26 cellular contexts compared by ENCODE assay signal in genomic region chr5:148020247-148020646, GRCh38. TPM values are rescaled to one million over a fixed set of nuclear protein-coding genes. Genes with fewer than 3 reads are reported as not detected.
DNase-seq lines count a peak whose midpoint lies in the region; ATAC-seq, FAIRE-seq and TF ChIP-seq lines count a peak whose summit lies in the region.
"Had no signal": no experiment of that assay in that cellular context is flagged by ENCODE, and none has a peak within 500 bp of the region (broad histone marks: within the 10 kb centered on the region; RNA-seq: fewer than 3 reads in every experiment).

No MANE protein-coding gene starts in this region.

- peaks cover 3% of the 10 kb centered on the region for H3K9me3 Mint-ChIP-seq in Calu3 (ENCODE audit: low read depth, unreplicated experiment)
- peaks cover 3% of the 10 kb centered on the region for H3K9me3 Mint-ChIP-seq in stimulated activated memory B cell treated with anti-CD40 and anti-IgM and Interleukin-4, amounts not matched to agents 10 μg/mL and 1 μg/mL and 100 μg/mL, for 72 hours
- H3K9me3 Mint-ChIP-seq: CD8-positive, alpha-beta T cell had no signal

- H4K20me1 ChIP-seq in PC-3 (ENCODE audit: low read length), result no peaks in the 10 kb centered on the region
- H4K20me1 ChIP-seq: BLaER1 had no signal

- H2AFZ ChIP-seq in PC-3 (ENCODE audit: low read length), result no peak overlapping the region
- H2AFZ ChIP-seq: GM23248 had no signal

- peaks cover 15% of the 10 kb centered on the region for H3K4me1 Mint-ChIP-seq in Calu3 (ENCODE audit: low read depth, unreplicated experiment)
- no peaks in the 10 kb centered on the region for H3K4me1 Mint-ChIP-seq in stimulated activated memory B cell treated with anti-CD40 and anti-IgM and Interleukin-4, amounts not matched to agents 10 μg/mL and 1 μg/mL and 100 μg/mL, for 72 hours
- H3K4me1 Mint-ChIP-seq: B cell, H9 had no signal

- H3K36me3 ChIP-seq in HEK293 (ENCODE audit: control insufficient read depth in 2 of 2, insufficient read depth in 1 of 2, low read length in 2 of 2), result no peaks in the 10 kb centered on the region
- no peaks in the 10 kb centered on the region for H3K36me3 ChIP-seq in PC-3 (ENCODE audit: low read depth, low read length)
- H3K36me3 ChIP-seq: BLaER1 had no signal

- peak overlapping the region; percentile 1 for H3K4me3 Mint-ChIP-seq in Calu3 (ENCODE audit: low read depth, unreplicated experiment)
- no peak overlapping the region for H3K4me3 Mint-ChIP-seq in stimulated activated memory B cell treated with anti-CD40 and anti-IgM and Interleukin-4, amounts not matched to agents 10 μg/mL and 1 μg/mL and 100 μg/mL, for 72 hours
- H3K4me3 Mint-ChIP-seq: B cell; CD4-positive, CD25-positive, alpha-beta regulatory T cell; CD8-positive, alpha-beta T cell; H9; HFFc6 had no signal

- ATAC-seq in PC-3 (peak; percentile 71), HG03139 (IDR thresholded peaks at IDR 0.05; ENCODE audit: unreplicated experiment) (no peak)
- no peak for ATAC-seq in stimulated activated memory B cell treated with anti-CD40 and anti-IgM and Interleukin-4, amounts not matched to agents 10 μg/mL and 1 μg/mL and 100 μg/mL, for 72 hours
- ATAC-seq: CD8-positive, alpha-beta T cell; HCT116 had no signal

- intact Hi-C loops in Calu3 (cut with micrococcal nuclease; ENCODE audit: unreplicated experiment), result no loop called here
- intact Hi-C loops in PC-3 (cut with micrococcal nuclease), result no loop called here

- BruUV-seq in Calu3 (replicated peaks; lab: Mats Ljungman, UMichigan), result no TSS peak
- BruUV-seq in PC-3 (replicated peaks; lab: Mats Ljungman, UMichigan), result no TSS peak

- H3K27ac Mint-ChIP-seq in Calu3 (ENCODE audit: unreplicated experiment), result peak overlapping the region; percentile 7
- H3K27ac Mint-ChIP-seq in stimulated activated memory B cell treated with anti-CD40 and anti-IgM and Interleukin-4, amounts not matched to agents 10 μg/mL and 1 μg/mL and 100 μg/mL, for 72 hours, result no peak overlapping the region
- H3K27ac Mint-ChIP-seq: B cell; CD4-positive, CD25-positive, alpha-beta regulatory T cell; CD8-positive, alpha-beta T cell; H9; HFFc6 had no signal

- no peaks in the 10 kb centered on the region for H3F3A ChIP-seq in PC-3 (ENCODE audit: low read length, unreplicated experiment)

- FAIRE-seq in D721Med (lab: Jason Lieb, UNC), result no peak
- FAIRE-seq: A204.1, G401.6, GM12892, GM19239, H1 had no signal

- H3K27ac ChIP-seq in HEK293 (ENCODE audit: extremely low read depth, low read depth, low read length) (no peak overlapping the region), PC-3 (ENCODE audit: low read length) (peak overlapping the region; percentile 9; the same call in 1 of the 2 replicates), VCaP (peak overlapping the region; percentile 33; the same call in 1 of the 2 replicates)
- H3K27ac ChIP-seq: 22Rv1, BLaER1, C4-2B, GM23248 had no signal

- H3K9me2 ChIP-seq in PC-3 (replicated peaks; ENCODE audit: low read length), result no peaks in the 10 kb centered on the region

- CTCF ChIA-PET in Calu3 (lab: Charles Lee) (interaction anchor here (0.9 to 1.2 kb wide), 2 partner anchors 8 to 40 kb away, joined by 3 to 5 read pairs; no protein-coding TSS in a partner anchor), HEK293 (lab: Yijun Ruan, JAX) (interaction anchor here (0.6 to 0.7 kb wide), 2 partner anchors 137 to 1599 kb away, joined by 3 read pairs; no protein-coding TSS in a partner anchor), PC-3 (lab: Charles Lee) (no interaction called here)

- no peaks in the 10 kb centered on the region for H3K36me3 Mint-ChIP-seq in Calu3 (ENCODE audit: insufficient read depth, unreplicated experiment)
- H3K36me3 Mint-ChIP-seq in stimulated activated memory B cell treated with anti-CD40 and anti-IgM and Interleukin-4, amounts not matched to agents 10 μg/mL and 1 μg/mL and 100 μg/mL, for 72 hours, result no peaks in the 10 kb centered on the region
- H3K36me3 Mint-ChIP-seq: CD4-positive, CD25-positive, alpha-beta regulatory T cell; CD8-positive, alpha-beta T cell had no signal

- no peaks in the 10 kb centered on the region for H3K27me3 ChIP-seq in PC-3 (ENCODE audit: low read length)
- H3K27me3 ChIP-seq: BLaER1 had no signal

- no peak overlapping the region for H3K9ac ChIP-seq in PC-3 (ENCODE audit: low read length)
- H3K9ac ChIP-seq: BLaER1, GM23248 had no signal

- POLR2A ChIA-PET in HEK293 (lab: Yijun Ruan, JAX), result interaction anchor here (1.5 kb wide), 1 partner anchor 8 kb away, joined by 4 read pairs; no protein-coding TSS in a partner anchor
- POLR2A ChIA-PET in PC-3 (lab: Charles Lee; ENCODE audit: unreplicated experiment), result interaction anchor here (0.6 kb wide), 1 partner anchor 1989 kb away, joined by 4 read pairs; no protein-coding TSS in a partner anchor

- peaks cover 5% of the 10 kb centered on the region for H3K4me1 ChIP-seq in HEK293 (ENCODE audit: control insufficient read depth, insufficient read depth, low read length)
- H3K4me1 ChIP-seq in PC-3 (ENCODE audit: insufficient read depth, low read length), result peaks cover 27% of the 10 kb centered on the region
- H3K4me1 ChIP-seq: BLaER1, Caco-2 had no signal

- H3K9me3 ChIP-seq in HEK293 (ENCODE audit: control insufficient read depth, insufficient read depth, low read depth, low read length) (no peaks in the 10 kb centered on the region), PC-3 (ENCODE audit: low read length) (no peaks in the 10 kb centered on the region)
- H3K9me3 ChIP-seq: BLaER1, Caco-2 had no signal

- no peak overlapping the region for H3K4me3 ChIP-seq in HEK293 (ENCODE audit: low read depth, low read length)
- H3K4me3 ChIP-seq in PC-3 (ENCODE audit: low read length), result no peak overlapping the region; the same call in 1 of the 2 replicates
- H3K4me3 ChIP-seq: BLaER1, GM23248 had no signal

- peak overlapping the region; percentile 20 for H3K4me2 ChIP-seq in PC-3 (ENCODE audit: low read length)
- H3K4me2 ChIP-seq: BLaER1 had no signal

- no peaks in the 10 kb centered on the region for H3K79me2 ChIP-seq in PC-3 (ENCODE audit: low read length)

- TF ChIP-seq CTCF in Calu3 (IDR thresholded peaks at IDR 0.05; ENCODE audit: unreplicated experiment) (no peak), HEK293 (tag by site-specific recombination; IDR thresholded peaks at IDR 0.05) (no peak), PC-3 (conservative IDR thresholded peaks at IDR 0.05; ENCODE audit: low read depth, low read length) (no peak), VCaP (conservative IDR thresholded peaks at IDR 0.05) (no peak), D721Med (IDR thresholded peaks at IDR 0.05; ENCODE audit: insufficient read depth, missing control alignments) (no peak)

- no peaks in the 10 kb centered on the region for H3K27me3 Mint-ChIP-seq in Calu3 (ENCODE audit: unreplicated experiment)
- no peaks in the 10 kb centered on the region for H3K27me3 Mint-ChIP-seq in stimulated activated memory B cell treated with anti-CD40 and anti-IgM and Interleukin-4, amounts not matched to agents 10 μg/mL and 1 μg/mL and 100 μg/mL, for 72 hours
- H3K27me3 Mint-ChIP-seq: B cell; CD4-positive, CD25-positive, alpha-beta regulatory T cell had no signal

- DNase-seq in Calu3 (no peak), PC-3 (peak; percentile 72), D721Med (ENCODE audit: insufficient read length, low spot score) (no peak)
- DNase-seq in stimulated activated CD4-positive, alpha-beta T cell treated with anti-CD3 and anti-CD28 coated beads, Interleukin-12 subunit alpha, Interleukin-12 subunit beta, amount 100 ng/mL, for 4 hours, result no peak
- DNase-seq: Caco-2; CD4-positive, CD25-positive, alpha-beta regulatory T cell; CD8-positive, alpha-beta T cell; DMS53; DMS79 treated with DMSO at 0.1 percent for 48 hours; GM23248; H9; HFFc6 had no signal

TF ChIP-seq in HEK293, 187 proteins besides CTCF, POLR2A, EP300 and RAD21:
- TF ChIP-seq ZNF174 (tag by site-specific recombination; IDR thresholded peaks at IDR 0.05) (no peak), SP3 (tag by site-specific recombination; IDR thresholded peaks at IDR 0.05) (0 out of 2 replicates have a peak, but pooled peaks have one; percentile 23)

RNA-seq across cellular contexts. Expression of gene SPINK5, which starts 43.5 kb away (rescaled TPM):
- total RNA-seq in Calu3 (2022), result 2.5 and 3.1 TPM in 2 replicates
- not detected in 2 replicates for total RNA-seq in PC-3 (2014; rRNA removed)
- total RNA-seq: B cell; CD4-positive, CD25-positive, alpha-beta regulatory T cell; CD8-positive, alpha-beta T cell; GM23248; HFFc6 had no signal
